ENCODE assay signal across 29 cellular contexts in the genomic region with DNA sequence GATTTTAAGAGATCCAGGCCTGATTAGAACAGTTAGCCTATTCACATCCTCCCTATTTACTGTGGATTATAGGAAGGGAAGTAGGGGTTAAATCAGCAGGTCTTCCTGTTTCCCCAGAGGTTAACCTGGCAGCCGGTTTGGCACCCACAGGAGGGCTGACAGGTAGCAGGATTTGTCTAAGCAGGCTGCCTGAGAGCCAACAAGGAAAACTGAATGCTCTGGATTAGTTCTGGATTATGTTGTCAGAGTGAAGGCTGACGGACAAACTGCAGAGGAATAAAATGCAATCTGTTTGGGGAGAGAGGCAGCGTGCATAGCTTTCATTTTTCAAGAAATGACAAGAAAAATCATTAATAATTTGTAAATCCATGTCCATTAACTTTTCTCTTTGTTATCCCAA.
"Had no signal": no experiment of that assay in that cellular context is flagged by ENCODE, and none has a peak within 500 bp of the region (broad histone marks: within the 10 kb centered on the region; RNA-seq: fewer than 3 reads in every experiment).

No MANE protein-coding gene starts in this region.

- ATAC-seq: activated CD4-positive, alpha-beta T cell treated with anti-CD3 and anti-CD28 coated beads for 36 hours; effector memory CD8-positive, alpha-beta T cell; gastroesophageal sphincter; naive thymus-derived CD8-positive, alpha-beta T cell; sciatic nerve; stimulated activated naive B cell treated with anti-CD40 and anti-IgM and Interleukin-4, amounts not matched to agents 10 μg/mL and 1 μg/mL and 100 μg/mL, for 72 hours had no signal

- H3K9me3 ChIP-seq: breast epithelium, colonic mucosa, gastroesophageal sphincter, left ventricle myocardium inferior, testis, uterus had no signal

- H3K36me3 ChIP-seq: colonic mucosa, gastroesophageal sphincter, left ventricle myocardium inferior, uterus had no signal

- H3K27me3 ChIP-seq: breast epithelium, colonic mucosa, gastroesophageal sphincter, testis, uterus had no signal

- H3K9me3 Mint-ChIP-seq: activated B cell treated with CpG ODN at 0.5 μM for 24 hours; activated naive CD8-positive, alpha-beta T cell treated with anti-CD3 and anti-CD28 coated beads for 36 hours; mesothelial cell of epicardium; stimulated activated naive B cell treated with anti-CD40 and anti-IgM and Interleukin-4, amounts not matched to agents 10 μg/mL and 1 μg/mL and 100 μg/mL, for 72 hours had no signal

- H3K27ac Mint-ChIP-seq: activated B cell treated with CpG ODN at 0.5 μM for 24 hours; activated CD4-positive, alpha-beta T cell treated with anti-CD3 and anti-CD28 coated beads for 36 hours; activated naive CD8-positive, alpha-beta T cell treated with anti-CD3 and anti-CD28 coated beads for 36 hours; effector memory CD8-positive, alpha-beta T cell; mesothelial cell of epicardium; naive thymus-derived CD8-positive, alpha-beta T cell; stimulated activated naive B cell treated with anti-CD40 and anti-IgM and Interleukin-4, amounts not matched to agents 10 μg/mL and 1 μg/mL and 100 μg/mL, for 72 hours had no signal

- H3K27ac ChIP-seq: breast epithelium, colonic mucosa, dorsolateral prefrontal cortex, gastroesophageal sphincter, left ventricle myocardium inferior, testis, uterus had no signal

- H3K27me3 Mint-ChIP-seq: activated B cell treated with CpG ODN at 0.5 μM for 24 hours; activated CD4-positive, alpha-beta T cell treated with anti-CD3 and anti-CD28 coated beads for 36 hours; activated naive CD8-positive, alpha-beta T cell treated with anti-CD3 and anti-CD28 coated beads for 36 hours; central memory CD8-positive, alpha-beta T cell; effector memory CD8-positive, alpha-beta T cell; stimulated activated naive B cell treated with anti-CD40 and anti-IgM and Interleukin-4, amounts not matched to agents 10 μg/mL and 1 μg/mL and 100 μg/mL, for 72 hours had no signal

- FAIRE-seq: small intestine had no signal

- H3K4me1 ChIP-seq: breast epithelium, colonic mucosa, gastroesophageal sphincter, left ventricle myocardium inferior, testis, uterus had no signal

- H3K4me1 Mint-ChIP-seq: activated B cell treated with CpG ODN at 0.5 μM for 24 hours; activated CD4-positive, alpha-beta T cell treated with anti-CD3 and anti-CD28 coated beads for 36 hours; activated naive CD8-positive, alpha-beta T cell treated with anti-CD3 and anti-CD28 coated beads for 36 hours; central memory CD8-positive, alpha-beta T cell; naive thymus-derived CD8-positive, alpha-beta T cell; stimulated activated naive B cell treated with anti-CD40 and anti-IgM and Interleukin-4, amounts not matched to agents 10 μg/mL and 1 μg/mL and 100 μg/mL, for 72 hours had no signal

- H3K36me3 Mint-ChIP-seq: activated naive CD8-positive, alpha-beta T cell treated with anti-CD3 and anti-CD28 coated beads for 36 hours; mesothelial cell of epicardium; naive thymus-derived CD8-positive, alpha-beta T cell; stimulated activated naive B cell treated with anti-CD40 and anti-IgM and Interleukin-4, amounts not matched to agents 10 μg/mL and 1 μg/mL and 100 μg/mL, for 72 hours had no signal

- DNase-seq: activated B cell treated with CpG ODN at 0.5 μM for 24 hours; activated CD4-positive, alpha-beta T cell treated with anti-CD3 and anti-CD28 coated beads for 36 hours; activated CD4-positive, alpha-beta T cell treated with anti-CD3 and anti-CD28 coated beads, Interleukin-2, amount 50 U/mL, for 4 hours; activated naive CD4-positive, alpha-beta T cell treated with Interleukin-2 at 50 U/mL for 16 hours; activated naive CD8-positive, alpha-beta T cell treated with anti-CD3 and anti-CD28 coated beads for 36 hours; activated T-cell treated with anti-CD3 and anti-CD28 coated beads, Interleukin-2, amount 50 U/mL, for 48 hours; amniotic stem cell; colonic mucosa; dorsolateral prefrontal cortex; effector memory CD8-positive, alpha-beta T cell; head of caudate nucleus; hypothalamus; kidney; left ventricle myocardium inferior; naive thymus-derived CD8-positive, alpha-beta T cell; nucleus accumbens; small intestine; stimulated activated CD4-positive, alpha-beta T cell treated with anti-CD3 and anti-CD28 coated beads, Interleukin-15, amount 100 ng/mL, for 24 hours; stimulated activated CD8-positive, alpha-beta memory T cell treated with anti-CD3 and anti-CD28 coated beads, Interleukin-4, amount 100 ng/mL, for 48 hours; stimulated activated naive B cell treated with anti-CD40 and anti-IgM and Interleukin-4, amounts not matched to agents 10 μg/mL and 1 μg/mL and 100 μg/mL, for 72 hours; T-helper 9 cell; testis; trophoblast cell; uterus had no signal

- H3K4me3 Mint-ChIP-seq: activated B cell treated with CpG ODN at 0.5 μM for 24 hours; activated CD4-positive, alpha-beta T cell treated with anti-CD3 and anti-CD28 coated beads for 36 hours; activated naive CD8-positive, alpha-beta T cell treated with anti-CD3 and anti-CD28 coated beads for 36 hours; central memory CD8-positive, alpha-beta T cell; effector memory CD8-positive, alpha-beta T cell; mesothelial cell of epicardium; naive thymus-derived CD8-positive, alpha-beta T cell; stimulated activated naive B cell treated with anti-CD40 and anti-IgM and Interleukin-4, amounts not matched to agents 10 μg/mL and 1 μg/mL and 100 μg/mL, for 72 hours had no signal

- H3K4me3 ChIP-seq: breast epithelium, colonic mucosa, dorsolateral prefrontal cortex, gastroesophageal sphincter, left ventricle myocardium inferior, testis, uterus had no signal
